1 cellular context compared by ENCODE assay signal in the genomic region with DNA sequence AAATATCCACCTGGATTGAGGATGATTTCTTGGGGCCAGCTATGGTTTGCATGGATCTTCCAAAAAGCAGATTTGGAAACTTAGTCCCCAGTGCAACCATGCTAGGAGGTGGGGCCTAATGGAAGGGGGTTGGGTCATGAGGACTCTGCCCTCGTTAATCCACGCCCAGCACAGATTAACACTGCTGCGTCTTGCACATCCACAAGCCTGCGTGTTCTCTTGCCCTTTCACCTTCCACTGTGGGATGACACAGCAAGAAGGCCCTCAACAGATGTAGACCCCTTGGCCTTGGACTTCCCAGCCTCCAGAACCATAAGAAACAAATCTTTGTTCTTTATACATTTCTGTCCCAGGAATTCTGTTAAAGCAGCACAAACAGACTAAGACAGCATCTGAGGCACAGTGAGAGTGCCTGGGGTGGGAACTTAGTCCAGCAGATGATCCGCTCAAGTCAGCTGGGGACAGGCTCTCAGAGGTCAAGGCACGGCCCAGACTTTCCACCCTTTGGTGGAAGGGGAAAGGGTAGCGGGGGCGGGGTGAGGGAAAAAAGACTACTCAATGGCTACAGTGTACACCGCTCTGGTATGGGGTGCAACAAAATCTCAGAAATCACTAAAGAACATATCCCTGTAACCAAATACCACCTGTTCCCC.
TF ChIP-seq lines count a peak whose summit lies in the region.

No MANE protein-coding gene starts in this region.

TF ChIP-seq in GM23338, 12 proteins besides CTCF, POLR2A, EP300 and RAD21:
- TF ChIP-seq, protein P1, sequence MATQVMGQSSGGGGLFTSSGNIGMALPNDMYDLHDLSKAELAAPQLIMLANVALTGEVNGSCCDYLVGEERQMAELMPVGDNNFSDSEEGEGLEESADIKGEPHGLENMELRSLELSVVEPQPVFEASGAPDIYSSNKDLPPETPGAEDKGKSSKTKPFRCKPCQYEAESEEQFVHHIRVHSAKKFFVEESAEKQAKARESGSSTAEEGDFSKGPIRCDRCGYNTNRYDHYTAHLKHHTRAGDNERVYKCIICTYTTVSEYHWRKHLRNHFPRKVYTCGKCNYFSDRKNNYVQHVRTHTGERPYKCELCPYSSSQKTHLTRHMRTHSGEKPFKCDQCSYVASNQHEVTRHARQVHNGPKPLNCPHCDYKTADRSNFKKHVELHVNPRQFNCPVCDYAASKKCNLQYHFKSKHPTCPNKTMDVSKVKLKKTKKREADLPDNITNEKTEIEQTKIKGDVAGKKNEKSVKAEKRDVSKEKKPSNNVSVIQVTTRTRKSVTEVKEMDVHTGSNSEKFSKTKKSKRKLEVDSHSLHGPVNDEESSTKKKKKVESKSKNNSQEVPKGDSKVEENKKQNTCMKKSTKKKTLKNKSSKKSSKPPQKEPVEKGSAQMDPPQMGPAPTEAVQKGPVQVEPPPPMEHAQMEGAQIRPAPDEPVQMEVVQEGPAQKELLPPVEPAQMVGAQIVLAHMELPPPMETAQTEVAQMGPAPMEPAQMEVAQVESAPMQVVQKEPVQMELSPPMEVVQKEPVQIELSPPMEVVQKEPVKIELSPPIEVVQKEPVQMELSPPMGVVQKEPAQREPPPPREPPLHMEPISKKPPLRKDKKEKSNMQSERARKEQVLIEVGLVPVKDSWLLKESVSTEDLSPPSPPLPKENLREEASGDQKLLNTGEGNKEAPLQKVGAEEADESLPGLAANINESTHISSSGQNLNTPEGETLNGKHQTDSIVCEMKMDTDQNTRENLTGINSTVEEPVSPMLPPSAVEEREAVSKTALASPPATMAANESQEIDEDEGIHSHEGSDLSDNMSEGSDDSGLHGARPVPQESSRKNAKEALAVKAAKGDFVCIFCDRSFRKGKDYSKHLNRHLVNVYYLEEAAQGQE (IDR thresholded peaks at IDR 0.05; ENCODE audit: unreplicated experiment): no peak
- TF ChIP-seq CREB1 (CRISPR knock-in tag; IDR thresholded peaks at IDR 0.05; ENCODE audit: low read depth) (no peak), EZH2phosphoT487 (IDR thresholded peaks at IDR 0.05; ENCODE audit: unreplicated experiment) (no peak), EZH2 (IDR thresholded peaks at IDR 0.05; ENCODE audit: low read depth, unreplicated experiment) (no peak), STAT1 (IDR thresholded peaks at IDR 0.05; ENCODE audit: unreplicated experiment) (no peak), ZNF114 (CRISPR knock-in tag; IDR thresholded peaks at IDR 0.05) (no peak), ZNF331 (CRISPR knock-in tag; IDR thresholded peaks at IDR 0.05; ENCODE audit: low read depth) (no peak), NANOG (IDR thresholded peaks at IDR 0.05; ENCODE audit: borderline replicate concordance) (no peak), JUNB (IDR thresholded peaks at IDR 0.05; ENCODE audit: unreplicated experiment) (no peak)
- TF ChIP-seq, protein P2, sequence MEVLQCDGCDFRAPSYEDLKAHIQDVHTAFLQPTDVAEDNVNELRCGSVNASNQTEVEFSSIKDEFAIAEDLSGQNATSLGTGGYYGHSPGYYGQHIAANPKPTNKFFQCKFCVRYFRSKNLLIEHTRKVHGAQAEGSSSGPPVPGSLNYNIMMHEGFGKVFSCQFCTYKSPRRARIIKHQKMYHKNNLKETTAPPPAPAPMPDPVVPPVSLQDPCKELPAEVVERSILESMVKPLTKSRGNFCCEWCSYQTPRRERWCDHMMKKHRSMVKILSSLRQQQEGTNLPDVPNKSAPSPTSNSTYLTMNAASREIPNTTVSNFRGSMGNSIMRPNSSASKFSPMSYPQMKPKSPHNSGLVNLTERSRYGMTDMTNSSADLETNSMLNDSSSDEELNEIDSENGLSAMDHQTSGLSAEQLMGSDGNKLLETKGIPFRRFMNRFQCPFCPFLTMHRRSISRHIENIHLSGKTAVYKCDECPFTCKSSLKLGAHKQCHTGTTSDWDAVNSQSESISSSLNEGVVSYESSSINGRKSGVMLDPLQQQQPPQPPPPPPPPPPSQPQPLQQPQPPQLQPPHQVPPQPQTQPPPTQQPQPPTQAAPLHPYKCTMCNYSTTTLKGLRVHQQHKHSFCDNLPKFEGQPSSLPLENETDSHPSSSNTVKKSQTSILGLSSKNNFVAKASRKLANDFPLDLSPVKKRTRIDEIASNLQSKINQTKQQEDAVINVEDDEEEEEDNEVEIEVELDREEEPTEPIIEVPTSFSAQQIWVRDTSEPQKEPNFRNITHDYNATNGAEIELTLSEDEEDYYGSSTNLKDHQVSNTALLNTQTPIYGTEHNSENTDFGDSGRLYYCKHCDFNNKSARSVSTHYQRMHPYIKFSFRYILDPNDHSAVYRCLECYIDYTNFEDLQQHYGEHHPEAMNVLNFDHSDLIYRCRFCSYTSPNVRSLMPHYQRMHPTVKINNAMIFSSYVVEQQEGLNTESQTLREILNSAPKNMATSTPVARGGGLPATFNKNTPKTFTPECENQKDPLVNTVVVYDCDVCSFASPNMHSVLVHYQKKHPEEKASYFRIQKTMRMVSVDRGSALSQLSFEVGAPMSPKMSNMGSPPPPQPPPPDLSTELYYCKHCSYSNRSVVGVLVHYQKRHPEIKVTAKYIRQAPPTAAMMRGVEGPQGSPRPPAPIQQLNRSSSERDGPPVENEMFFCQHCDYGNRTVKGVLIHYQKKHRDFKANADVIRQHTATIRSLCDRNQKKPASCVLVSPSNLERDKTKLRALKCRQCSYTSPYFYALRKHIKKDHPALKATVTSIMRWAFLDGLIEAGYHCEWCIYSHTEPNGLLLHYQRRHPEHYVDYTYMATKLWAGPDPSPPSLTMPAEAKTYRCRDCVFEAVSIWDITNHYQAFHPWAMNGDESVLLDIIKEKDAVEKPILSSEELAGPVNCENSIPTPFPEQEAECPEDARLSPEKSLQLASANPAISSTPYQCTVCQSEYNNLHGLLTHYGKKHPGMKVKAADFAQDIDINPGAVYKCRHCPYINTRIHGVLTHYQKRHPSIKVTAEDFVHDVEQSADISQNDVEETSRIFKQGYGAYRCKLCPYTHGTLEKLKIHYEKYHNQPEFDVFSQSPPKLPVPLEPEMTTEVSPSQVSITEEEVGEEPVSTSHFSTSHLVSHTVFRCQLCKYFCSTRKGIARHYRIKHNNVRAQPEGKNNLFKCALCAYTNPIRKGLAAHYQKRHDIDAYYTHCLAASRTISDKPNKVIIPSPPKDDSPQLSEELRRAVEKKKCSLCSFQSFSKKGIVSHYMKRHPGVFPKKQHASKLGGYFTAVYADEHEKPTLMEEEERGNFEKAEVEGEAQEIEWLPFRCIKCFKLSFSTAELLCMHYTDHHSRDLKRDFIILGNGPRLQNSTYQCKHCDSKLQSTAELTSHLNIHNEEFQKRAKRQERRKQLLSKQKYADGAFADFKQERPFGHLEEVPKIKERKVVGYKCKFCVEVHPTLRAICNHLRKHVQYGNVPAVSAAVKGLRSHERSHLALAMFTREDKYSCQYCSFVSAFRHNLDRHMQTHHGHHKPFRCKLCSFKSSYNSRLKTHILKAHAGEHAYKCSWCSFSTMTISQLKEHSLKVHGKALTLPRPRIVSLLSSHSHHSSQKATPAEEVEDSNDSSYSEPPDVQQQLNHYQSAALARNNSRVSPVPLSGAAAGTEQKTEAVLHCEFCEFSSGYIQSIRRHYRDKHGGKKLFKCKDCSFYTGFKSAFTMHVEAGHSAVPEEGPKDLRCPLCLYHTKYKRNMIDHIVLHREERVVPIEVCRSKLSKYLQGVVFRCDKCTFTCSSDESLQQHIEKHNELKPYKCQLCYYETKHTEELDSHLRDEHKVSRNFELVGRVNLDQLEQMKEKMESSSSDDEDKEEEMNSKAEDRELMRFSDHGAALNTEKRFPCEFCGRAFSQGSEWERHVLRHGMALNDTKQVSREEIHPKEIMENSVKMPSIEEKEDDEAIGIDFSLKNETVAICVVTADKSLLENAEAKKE (CRISPR knock-in tag; IDR thresholded peaks at IDR 0.05): no peak
- TF ChIP-seq, protein P3, sequence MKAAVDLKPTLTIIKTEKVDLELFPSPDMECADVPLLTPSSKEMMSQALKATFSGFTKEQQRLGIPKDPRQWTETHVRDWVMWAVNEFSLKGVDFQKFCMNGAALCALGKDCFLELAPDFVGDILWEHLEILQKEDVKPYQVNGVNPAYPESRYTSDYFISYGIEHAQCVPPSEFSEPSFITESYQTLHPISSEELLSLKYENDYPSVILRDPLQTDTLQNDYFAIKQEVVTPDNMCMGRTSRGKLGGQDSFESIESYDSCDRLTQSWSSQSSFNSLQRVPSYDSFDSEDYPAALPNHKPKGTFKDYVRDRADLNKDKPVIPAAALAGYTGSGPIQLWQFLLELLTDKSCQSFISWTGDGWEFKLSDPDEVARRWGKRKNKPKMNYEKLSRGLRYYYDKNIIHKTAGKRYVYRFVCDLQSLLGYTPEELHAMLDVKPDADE (IDR thresholded peaks at IDR 0.05): no peak
